ENCODE assay signal across 30 cellular contexts in the genomic region with DNA sequence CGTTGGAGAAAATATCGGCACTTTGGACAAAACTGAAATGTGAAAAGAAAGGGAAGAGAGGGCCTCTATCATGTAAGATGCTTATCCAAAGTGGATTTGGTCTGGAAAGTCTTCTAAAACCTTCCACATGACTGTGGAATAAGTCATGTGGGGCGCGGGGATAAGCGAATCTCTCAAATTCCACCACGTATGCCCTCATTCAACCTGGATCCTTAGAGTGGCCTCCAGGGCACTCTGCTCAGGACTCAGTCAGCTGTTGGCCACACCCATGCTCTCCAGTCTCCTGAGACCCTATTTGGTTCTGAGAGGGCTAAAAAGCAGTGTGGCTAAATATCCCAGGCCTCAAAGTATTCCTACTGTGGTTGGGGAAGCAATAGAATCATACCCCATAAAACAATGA. TPM values are rescaled to one million over a fixed set of nuclear protein-coding genes. Genes with fewer than 3 reads are reported as not detected.
DNase-seq lines count a peak whose midpoint lies in the region; ATAC-seq and TF ChIP-seq lines count a peak whose summit lies in the region.
"Had no signal": no experiment of that assay in that cellular context is flagged by ENCODE, and none has a peak within 500 bp of the region (broad histone marks: within the 10 kb centered on the region; RNA-seq: fewer than 3 reads in every experiment).

No MANE protein-coding gene starts in this region.

- H3K27me3 Mint-ChIP-seq in progenitor cell of endocrine pancreas, result peaks cover 69% of the 10 kb centered on the region

- H3K9ac ChIP-seq in smooth muscle cell (ENCODE audit: low read depth) (peak overlapping the region; percentile 54), GM23248 (no peak overlapping the region)

- peaks cover 4 to 65% (median 34%) of the 10 kb centered on the region in 9 donors for H3K4me1 ChIP-seq in heart right ventricle
- H3K4me1 ChIP-seq in muscle layer of duodenum (ENCODE audit: control insufficient read depth in 1 of 2, insufficient read depth in 2 of 2, low read length in 2 of 2), result peaks cover 0 to 13% of the 10 kb centered on the region in 2 donors
- peaks cover 35% of the 10 kb centered on the region for H3K4me1 ChIP-seq in smooth muscle cell (ENCODE audit: low read depth)
- peaks cover 43% of the 10 kb centered on the region for H3K4me1 ChIP-seq in GM23248 (ENCODE audit: insufficient read depth)
- H3K4me1 ChIP-seq: psoas muscle had no signal

- H3K9me3 Mint-ChIP-seq in progenitor cell of endocrine pancreas (ENCODE audit: low read depth), result no peaks in the 10 kb centered on the region
- H3K9me3 Mint-ChIP-seq: activated CD8-positive, alpha-beta T cell treated with anti-CD3 and anti-CD28 coated beads for 36 hours; activated T-helper 2 cell treated with anti-CD3 and anti-CD28 coated beads, Interferon-gamma antibody, Interleukin-2, Interleukin-4, amounts not matched to agents 10 μg/mL and 5 μg/mL and 100 μg/mL, durations not matched to agents 14 hours and 24 hours and 36 hours; naive B cell had no signal

- H3K27ac ChIP-seq in heart right ventricle (peak overlapping the region in 7 of 10 donors; percentile 88 to 95 (median 89)), muscle layer of duodenum (ENCODE audit: low read length) (peak overlapping the region; percentile 91), smooth muscle cell (ENCODE audit: low read depth) (peak overlapping the region; percentile 82), GM23248 (no peak overlapping the region)
- H3K27ac ChIP-seq: brain microvascular endothelial cell, dorsolateral prefrontal cortex, psoas muscle had no signal

- H4K20me1 ChIP-seq in smooth muscle cell (ENCODE audit: low read depth), result peaks cover 30% of the 10 kb centered on the region
- peaks cover 14% of the 10 kb centered on the region for H4K20me1 ChIP-seq in GM23248 (ENCODE audit: insufficient read depth)

- intact Hi-C loops in heart right ventricle (cut with DNase I) (loop anchor here in 5 of 10 donors (2.0 to 5.0 kb wide), 5 partner anchors 37 to 272 kb away; no protein-coding TSS in a partner anchor), Right ventricle myocardium superior (cut with DNase I) (no loop called here)

- peak overlapping the region; percentile 94 for H3K4me2 ChIP-seq in smooth muscle cell
- no peak overlapping the region for H3K4me2 ChIP-seq in GM23248 (ENCODE audit: unreplicated experiment)

- H3K36me3 ChIP-seq in heart right ventricle (no peaks in the 10 kb centered on the region), muscle layer of duodenum (ENCODE audit: control insufficient read depth in 1 of 2, insufficient read depth in 2 of 2, low read length in 2 of 2) (no peaks in the 10 kb centered on the region), smooth muscle cell (ENCODE audit: low read depth) (no peaks in the 10 kb centered on the region), GM23248 (ENCODE audit: low read depth) (peaks cover 5% of the 10 kb centered on the region; the same call in 1 of the 2 replicates)
- H3K36me3 ChIP-seq: HAP-1, thoracic aorta had no signal

- no peak for DNase-seq in heart right ventricle
- no peak for DNase-seq in Right ventricle myocardium superior
- DNase-seq in smooth muscle cell (lab: John Stamatoyannopoulos, UW; ENCODE audit: unreplicated experiment), result no peak
- no peak for DNase-seq in medulla oblongata (ENCODE audit: extremely low spot score)
- no peak for DNase-seq in stimulated activated CD4-positive, alpha-beta T cell treated with anti-CD3 and anti-CD28 coated beads, Interleukin-4, amount 100 ng/mL, for 24 hours
- DNase-seq in progenitor cell of endocrine pancreas (ENCODE audit: low spot score, unreplicated experiment), result no peak
- no peak for DNase-seq in GM23248
- DNase-seq: 8988T; activated CD8-positive, alpha-beta memory T cell treated with anti-CD3 and anti-CD28 coated beads, Interleukin-2, amount 50 U/mL, for 48 hours; activated CD8-positive, alpha-beta T cell treated with anti-CD3 and anti-CD28 coated beads for 36 hours; activated naive CD4-positive, alpha-beta T cell treated with anti-CD3 and anti-CD28 coated beads, Interleukin-2, amount 50 U/mL, for 16 hours; amygdala; brain microvascular endothelial cell; C1 segment of cervical spinal cord; COR-L47; dorsolateral prefrontal cortex; hippocampal formation; left colon; naive B cell; NCI-H1436 treated with DMSO at 0.1 percent for 48 hours; NCI-H345; SIG-M5; stimulated activated naive CD4-positive, alpha-beta T cell; SW 1271 had no signal

- no peaks in the 10 kb centered on the region for H3K36me3 Mint-ChIP-seq in progenitor cell of endocrine pancreas (ENCODE audit: insufficient read depth)

- H3K4me1 Mint-ChIP-seq in progenitor cell of endocrine pancreas (ENCODE audit: low read depth), result peaks cover 13% of the 10 kb centered on the region

- no peak for TF ChIP-seq CTCF in heart right ventricle (IDR thresholded peaks at IDR 0.05)
- no peak for TF ChIP-seq CTCF in smooth muscle cell (IDR thresholded peaks at IDR 0.05; ENCODE audit: borderline replicate concordance, insufficient read depth, poor library complexity, severe bottlenecking)
- no peak for TF ChIP-seq CTCF in progenitor cell of endocrine pancreas (IDR thresholded peaks at IDR 0.05; ENCODE audit: unreplicated experiment)

- no peaks in the 10 kb centered on the region for H3K9me2 ChIP-seq in GM23248 (ENCODE audit: insufficient read depth)

- H3K4me3 ChIP-seq in heart right ventricle (no peak overlapping the region), muscle layer of duodenum (ENCODE audit: low read depth in 1 of 2, low read length in 2 of 2) (no peak overlapping the region), smooth muscle cell (no peak overlapping the region), GM23248 (no peak overlapping the region)
- H3K4me3 ChIP-seq: dorsolateral prefrontal cortex, HAP-1, psoas muscle, thoracic aorta had no signal

- no peak overlapping the region for H3K27ac Mint-ChIP-seq in progenitor cell of endocrine pancreas
- H3K27ac Mint-ChIP-seq: activated CD8-positive, alpha-beta T cell treated with anti-CD3 and anti-CD28 coated beads for 36 hours; activated T-helper 2 cell treated with anti-CD3 and anti-CD28 coated beads, Interferon-gamma antibody, Interleukin-2, Interleukin-4, amounts not matched to agents 10 μg/mL and 5 μg/mL and 100 μg/mL, durations not matched to agents 14 hours and 24 hours and 36 hours; naive B cell had no signal

- ATAC-seq in heart right ventricle (no peak), Right ventricle myocardium superior (ENCODE audit: poor library complexity) (no peak)
- ATAC-seq: activated CD8-positive, alpha-beta T cell treated with anti-CD3 and anti-CD28 coated beads for 36 hours; left colon; Panc1; psoas muscle had no signal

- H3K79me2 ChIP-seq in smooth muscle cell (ENCODE audit: low read depth), result peaks cover 53% of the 10 kb centered on the region
- peaks cover 28% of the 10 kb centered on the region for H3K79me2 ChIP-seq in GM23248 (ENCODE audit: insufficient read depth)

- H3K27me3 ChIP-seq in heart right ventricle (peaks cover 0 to 24% (median 0%) of the 10 kb centered on the region in 7 donors), muscle layer of duodenum (ENCODE audit: low read depth, low read length) (no peaks in the 10 kb centered on the region), smooth muscle cell (ENCODE audit: low read depth) (no peaks in the 10 kb centered on the region), GM23248 (replicated peaks; ENCODE audit: insufficient read depth) (no peaks in the 10 kb centered on the region)
- H3K27me3 ChIP-seq: brain microvascular endothelial cell had no signal

- H2AFZ ChIP-seq in smooth muscle cell (ENCODE audit: low read depth) (no peak overlapping the region), GM23248 (no peak overlapping the region)

- in situ Hi-C loops in GM23248 (cut with MboI), result loop anchor here (5.0 kb wide), 2 partner anchors 142 to 272 kb away; no protein-coding TSS in a partner anchor

- H3F3A ChIP-seq in smooth muscle cell (ENCODE audit: low read depth) (peaks cover 51% of the 10 kb centered on the region), GM23248 (ENCODE audit: insufficient read depth) (peaks cover 48% of the 10 kb centered on the region)

- WGBS in heart right ventricle, 2 donors, result 95 to 98% methylated on average over 6 of the region's 6 CpGs
- 27% methylated on average over 6 of the region's 6 CpGs for WGBS in smooth muscle cell (ENCODE audit: low lambda C conversion rate)
- 95 to 100% methylated on average over 6 of the region's 6 CpGs for WGBS in GM23248 (ENCODE audit: low coverage in 1 of 2, low lambda C conversion rate in 2 of 2, missing lambda C conversion rate in 2 of 2), 2 experiments

- no peak overlapping the region for H3K4me3 Mint-ChIP-seq in progenitor cell of endocrine pancreas (ENCODE audit: low read depth)
- H3K4me3 Mint-ChIP-seq: activated CD8-positive, alpha-beta T cell treated with anti-CD3 and anti-CD28 coated beads for 36 hours; naive B cell had no signal

- H3K9me3 ChIP-seq in heart right ventricle, result no peaks in the 10 kb centered on the region
- H3K9me3 ChIP-seq in muscle layer of duodenum (ENCODE audit: control insufficient read depth in 1 of 2, low read length in 2 of 2), result no peaks in the 10 kb centered on the region
- H3K9me3 ChIP-seq in smooth muscle cell (replicated peaks; ENCODE audit: low read depth), result no peaks in the 10 kb centered on the region
- H3K9me3 ChIP-seq in GM23248 (ENCODE audit: low read depth), result no peaks in the 10 kb centered on the region
- H3K9me3 ChIP-seq: HAP-1, psoas muscle, thoracic aorta had no signal

RNA-seq across cellular contexts. Expression of a gene that starts 2.0 kb away (rescaled TPM):
- total RNA-seq in heart right ventricle (100 to 1,000 TPM in 9 of 10 donors, 10 to 100 TPM in 1; 91.9 to 380 (median 166) TPM), Right ventricle myocardium superior (266 TPM), smooth muscle cell (3,114 and 3,210 TPM in 2 replicates), progenitor cell of endocrine pancreas (2.4 and 3.2 TPM in 2 replicates)
- polyA plus RNA-seq in heart right ventricle (100 to 1,000 TPM; 134 to 173 TPM), smooth muscle cell (3,050 and 3,942 TPM in 2 replicates), GM23248 (2016; fragmentation: Nextera tagmentation; extraction: Ambion mirVana) (1,465 and 1,490 TPM in 2 replicates)
- total RNA-seq in GM23248 (2014; rRNA removed; shearing (Covaris generic)), result 1,244 and 1,254 TPM in 2 replicates

Comparison
In these comparisons a context has a peak if more than half of its experiments do, and no peak if none do; other contexts are left out.
1. RNA of a gene that starts 2.0 kb away (total RNA-seq): 3,114 to 3,210 TPM in smooth muscle cell, 1,244 to 1,254 TPM in GM23248, 266 TPM in Right ventricle myocardium superior (single experiment) and 91.9 to 380 TPM in heart right ventricle; 2.4 to 3.2 TPM in progenitor cell of endocrine pancreas; every median in the first group is over 10 times any median in the second.